Comparison of ENCODE assay signal across 8 cellular contexts in the genomic region with DNA sequence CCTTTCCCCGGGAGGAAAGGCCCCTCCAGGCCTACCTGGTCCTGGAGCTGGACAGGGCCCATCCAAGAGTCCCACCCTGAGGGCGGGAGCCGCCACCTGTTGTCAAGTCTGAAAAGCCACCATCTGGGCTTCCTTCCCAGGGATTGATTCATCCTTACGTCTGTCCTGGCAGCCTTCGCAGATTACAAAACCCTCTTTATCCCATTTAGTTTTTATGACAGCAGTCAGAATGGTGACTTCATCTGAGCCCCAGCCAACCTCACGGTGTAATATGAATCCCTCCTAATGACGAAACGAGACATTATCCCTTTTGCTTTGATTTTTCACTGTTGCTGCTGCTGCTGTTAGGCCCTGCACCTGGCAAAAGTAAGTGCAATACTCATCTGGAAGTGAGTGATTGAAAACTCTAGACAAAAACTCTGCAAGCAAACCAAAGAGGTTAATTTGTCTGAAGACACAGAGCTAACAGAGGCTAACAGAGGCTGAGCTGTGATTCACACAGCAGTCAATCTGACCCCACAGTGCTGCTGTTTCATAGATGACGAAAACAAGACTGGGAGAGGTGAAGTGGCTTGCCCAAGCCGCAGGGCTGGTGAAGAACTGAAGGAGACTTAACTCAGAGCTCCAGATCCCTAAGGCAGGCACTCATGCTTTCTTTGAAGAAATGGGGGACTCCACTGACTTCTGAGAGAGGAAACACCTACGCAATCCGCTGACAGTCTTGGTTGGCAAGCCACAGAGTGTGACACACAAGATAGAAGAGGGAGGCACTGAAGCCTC. TPM values are rescaled to one million over a fixed set of nuclear protein-coding genes. Genes with fewer than 3 reads are reported as not detected.
DNase-seq lines count a peak whose midpoint lies in the region; ATAC-seq and TF ChIP-seq lines count a peak whose summit lies in the region.

No MANE protein-coding gene starts in this region.

- DNase-seq in Calu3 (peak; percentile 50), NCI-H1436 (lab: John Stamatoyannopoulos, UW) (peak; percentile 85), SW480 (ENCODE audit: low spot score) (peak; percentile 55), hepatic stellate cell (ENCODE audit: low spot score) (peak; percentile 28), superior temporal gyrus (ENCODE audit: extremely low spot score) (peak; percentile 67), cortex of kidney (lab: John Stamatoyannopoulos, UW) (no peak), iPS-NIHi11 (ENCODE audit: low spot score) (no peak)

- no peak for ATAC-seq in GM19035 (IDR thresholded peaks at IDR 0.05; ENCODE audit: unreplicated experiment)

- peaks cover 8% of the 10 kb centered on the region for H3K4me1 Mint-ChIP-seq in Calu3 (ENCODE audit: low read depth, unreplicated experiment)

- H3K27ac Mint-ChIP-seq in Calu3 (ENCODE audit: unreplicated experiment) = no peak overlapping the region

- CTCF ChIA-PET in Calu3 (lab: Charles Lee) = interaction anchor here (1.1 to 1.3 kb wide), 2 partner anchors 20 to 138 kb away, joined by 4 to 7 read pairs; no protein-coding TSS in a partner anchor

- intact Hi-C loops in Calu3 (cut with micrococcal nuclease; ENCODE audit: unreplicated experiment) = no loop called here

- H3K9me3 Mint-ChIP-seq in Calu3 (ENCODE audit: low read depth, unreplicated experiment) = no peaks in the 10 kb centered on the region

- H3K4me3 Mint-ChIP-seq in Calu3 (ENCODE audit: low read depth, unreplicated experiment) = no peak overlapping the region

- no TSS peak for BruUV-seq in Calu3 (replicated peaks; lab: Mats Ljungman, UMichigan)

- H3K36me3 Mint-ChIP-seq in Calu3 (ENCODE audit: insufficient read depth, unreplicated experiment) = no peaks in the 10 kb centered on the region

- H3K27me3 Mint-ChIP-seq in Calu3 (ENCODE audit: unreplicated experiment) = peaks cover 45% of the 10 kb centered on the region

- no peak for TF ChIP-seq CTCF in Calu3 (IDR thresholded peaks at IDR 0.05; ENCODE audit: unreplicated experiment)

RNA-seq across cellular contexts. Expression of a gene that starts 30.0 kb away (rescaled TPM):
- not detected in 2 replicates for total RNA-seq in Calu3 (2022)

RNA-seq across cellular contexts. Expression of a gene that starts 45.3 kb away (rescaled TPM):
- total RNA-seq in Calu3 (2022) = 1,521 and 2,023 TPM in 2 replicates

RNA-seq across cellular contexts. Expression of a gene that starts 50.3 kb away (rescaled TPM):
- total RNA-seq in Calu3 (2022) = not detected in 2 replicates

RNA-seq across cellular contexts. Expression of a gene that starts 55.1 kb away (rescaled TPM):
- total RNA-seq in Calu3 (2022) = 19.8 and 20.5 TPM in 2 replicates

RNA-seq across cellular contexts. Expression of a gene that starts 58.6 kb away (rescaled TPM):
- total RNA-seq in Calu3 (2022) = not detected in 2 replicates

Comparison
In these comparisons a context has a peak if more than half of its experiments do, and no peak if none do; other contexts are left out.
1. DNase-seq: peak in Calu3 (single experiment), NCI-H1436 (single experiment), SW480 (single experiment), hepatic stellate cell (single experiment) and superior temporal gyrus (single experiment); none in cortex of kidney (single experiment) and iPS-NIHi11 (single experiment).